In the genomic region with DNA sequence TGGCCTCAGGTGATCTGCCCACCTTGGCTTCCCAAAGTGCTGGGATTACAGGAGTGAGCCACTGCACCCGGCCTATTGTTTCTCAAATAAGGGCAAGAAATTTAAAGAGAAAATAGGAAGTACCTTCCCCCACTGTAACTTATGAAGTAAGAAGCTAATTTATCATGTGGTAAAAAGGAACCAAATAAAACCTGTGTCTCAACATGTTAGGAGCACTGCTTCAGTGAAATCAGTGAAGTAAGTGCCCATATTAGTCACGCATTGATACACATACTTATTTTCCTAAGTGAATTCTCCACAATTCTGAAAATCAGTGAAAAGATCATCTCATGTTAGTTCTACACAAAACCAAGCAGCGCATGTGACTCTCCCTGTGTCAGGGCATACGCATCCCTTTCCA, we compare ENCODE assay signal across 20 cellular contexts. TPM values are rescaled to one million over a fixed set of nuclear protein-coding genes. Genes with fewer than 3 reads are reported as not detected.
"Had no signal": no experiment of that assay in that cellular context is flagged by ENCODE, and none has a peak within 500 bp of the region (broad histone marks: within the 10 kb centered on the region; RNA-seq: fewer than 3 reads in every experiment).

No MANE protein-coding gene starts in this region.

- H3K36me3 ChIP-seq: prostate gland, upper lobe of left lung had no signal

- H3K27ac ChIP-seq: dorsolateral prefrontal cortex, hepatocyte, prostate gland, upper lobe of left lung had no signal

- H3K4me3 ChIP-seq: dorsolateral prefrontal cortex, hepatocyte, mucosa of descending colon had no signal

- H2AFZ ChIP-seq: hepatocyte had no signal

- H3K27ac Mint-ChIP-seq: activated naive CD8-positive, alpha-beta T cell treated with anti-CD3 and anti-CD28 coated beads, Interleukin-2, amount 10 ng/mL, durations not matched to agents 7 days and 5 days; endodermal cell; naive thymus-derived CD4-positive, alpha-beta T cell had no signal

- H3K4me1 ChIP-seq: prostate gland, upper lobe of left lung had no signal

- H3K4me1 Mint-ChIP-seq: activated naive CD8-positive, alpha-beta T cell treated with anti-CD3 and anti-CD28 coated beads, Interleukin-2, amount 10 ng/mL, durations not matched to agents 7 days and 5 days; endodermal cell; naive thymus-derived CD4-positive, alpha-beta T cell had no signal

- H3K4me3 Mint-ChIP-seq: activated naive CD8-positive, alpha-beta T cell treated with anti-CD3 and anti-CD28 coated beads, Interleukin-2, amount 10 ng/mL, durations not matched to agents 7 days and 5 days; naive thymus-derived CD4-positive, alpha-beta T cell had no signal

- ATAC-seq: activated CD4-positive, CD25-positive, alpha-beta regulatory T cell treated with anti-CD3 and anti-CD28 coated beads, Interleukin-2, amount 50 U/mL, for 24 hours; mucosa of descending colon; naive thymus-derived CD4-positive, alpha-beta T cell; stimulated activated naive CD8-positive, alpha-beta T cell treated with anti-CD3 and anti-CD28 coated beads, Interleukin-15, Interleukin-2, amounts not matched to agents 100 U/mL and 50 U/mL, for 24 hours had no signal

- H3K79me2 ChIP-seq: hepatocyte had no signal

- H3K27me3 ChIP-seq: hepatocyte had no signal

- DNase-seq: activated naive CD4-positive, alpha-beta T cell; activated naive CD8-positive, alpha-beta T cell treated with anti-CD3 and anti-CD28 coated beads, Interleukin-2, amount 10 ng/mL, durations not matched to agents 7 days and 5 days; anterior cingulate cortex; dorsolateral prefrontal cortex; islet precursor cell; mucosa of descending colon; naive thymus-derived CD4-positive, alpha-beta T cell; small intestine; stimulated activated CD4-positive, alpha-beta T cell treated with anti-CD3 and anti-CD28 coated beads, Interleukin-4, amount 100 ng/mL, for 24 hours; stimulated activated CD8-positive, alpha-beta memory T cell treated with anti-CD3 and anti-CD28 coated beads, Interleukin-4, amount 100 ng/mL, for 48 hours; stimulated activated naive CD8-positive, alpha-beta T cell treated with anti-CD3 and anti-CD28 coated beads, Interleukin-15, Interleukin-2, amounts not matched to agents 100 U/mL and 50 U/mL, for 24 hours; T-helper 2 cell had no signal

- H3K9me3 ChIP-seq: mucosa of descending colon, prostate gland, upper lobe of left lung had no signal

- H3K36me3 Mint-ChIP-seq: activated naive CD8-positive, alpha-beta T cell treated with anti-CD3 and anti-CD28 coated beads, Interleukin-2, amount 10 ng/mL, durations not matched to agents 7 days and 5 days had no signal

RNA-seq across cellular contexts. Expression of a gene that starts 14.2 kb away (rescaled TPM):
- total RNA-seq: activated CD8-positive, alpha-beta memory T cell treated with anti-CD3 and anti-CD28 coated beads for 36 hours; activated naive CD8-positive, alpha-beta T cell treated with anti-CD3 and anti-CD28 coated beads, Interleukin-2, amount 10 ng/mL, durations not matched to agents 7 days and 5 days; glomerular endothelial cell; naive thymus-derived CD4-positive, alpha-beta T cell had no signal
- polyA plus RNA-seq: naive thymus-derived CD4-positive, alpha-beta T cell had no signal

RNA-seq across cellular contexts. Expression of a gene that starts 23.8 kb away (rescaled TPM):
- total RNA-seq: activated CD8-positive, alpha-beta memory T cell treated with anti-CD3 and anti-CD28 coated beads for 36 hours; endodermal cell; glomerular endothelial cell had no signal
- polyA plus RNA-seq: esophagus; naive thymus-derived CD4-positive, alpha-beta T cell had no signal
